Comparison of ENCODE assay signal across 1 cellular context in genomic region chrX:153507484-153508178, GRCh38.
TF ChIP-seq lines count a peak whose summit lies in the region.

No MANE protein-coding gene starts in this region.

TF ChIP-seq in HepG2, 621 proteins besides CTCF, POLR2A, EP300 and RAD21:
- TF ChIP-seq ZNF740 (CRISPR knock-in tag; IDR thresholded peaks at IDR 0.05) = peak; percentile 78
- TF ChIP-seq, protein P1, sequence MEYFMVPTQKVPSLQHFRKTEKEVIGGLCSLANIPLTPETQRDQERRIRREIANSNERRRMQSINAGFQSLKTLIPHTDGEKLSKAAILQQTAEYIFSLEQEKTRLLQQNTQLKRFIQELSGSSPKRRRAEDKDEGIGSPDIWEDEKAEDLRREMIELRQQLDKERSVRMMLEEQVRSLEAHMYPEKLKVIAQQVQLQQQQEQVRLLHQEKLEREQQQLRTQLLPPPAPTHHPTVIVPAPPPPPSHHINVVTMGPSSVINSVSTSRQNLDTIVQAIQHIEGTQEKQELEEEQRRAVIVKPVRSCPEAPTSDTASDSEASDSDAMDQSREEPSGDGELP (IDR thresholded peaks at IDR 0.05; ENCODE audit: borderline replicate concordance, low read depth) = peak; percentile 50; the same call in 1 of the 2 replicates
- 0 out of 2 replicates have a peak, but pooled peaks have one; percentile 53 for TF ChIP-seq ZNF331 (CRISPR knock-in tag; IDR thresholded peaks at IDR 0.05)
- no peak for TF ChIP-seq PTBP1 (IDR thresholded peaks at IDR 0.05; ENCODE audit: low read depth, low read length, poor library complexity, severe bottlenecking)
- TF ChIP-seq MAZ (IDR thresholded peaks at IDR 0.05; ENCODE audit: borderline replicate concordance, low read depth, low read length) = no peak
- 0 out of 2 replicates have a peak, but pooled peaks have one; percentile 31 for TF ChIP-seq MAZ (CRISPR knock-in tag; IDR thresholded peaks at IDR 0.05; ENCODE audit: low read depth)
- TF ChIP-seq KDM2A (CRISPR knock-in tag; IDR thresholded peaks at IDR 0.05; ENCODE audit: borderline replicate concordance, low read depth) = 0 out of 2 replicates have a peak, but pooled peaks have one; percentile 43
- peak; percentile 21 for TF ChIP-seq HNRNPLL (IDR thresholded peaks at IDR 0.05; ENCODE audit: low read depth, low read length, poor library complexity, severe bottlenecking)
- peak; percentile 24 for TF ChIP-seq XRCC5 (optimal IDR thresholded peaks at IDR 0.05; ENCODE audit: low read length)
- no peak for TF ChIP-seq MZF1 (CRISPR knock-in tag; IDR thresholded peaks at IDR 0.05; ENCODE audit: borderline replicate concordance)
- peak; percentile 91 for TF ChIP-seq STAG1 (CRISPR knock-in tag; IDR thresholded peaks at IDR 0.05)
- TF ChIP-seq NR1H2 (CRISPR knock-in tag; IDR thresholded peaks at IDR 0.05; ENCODE audit: borderline replicate concordance, low read depth) = no peak
TF ChIP-seq in HepG2: peak in this region for 8.
